Comparison of ENCODE assay signal across 1 cellular context in the genomic region with DNA sequence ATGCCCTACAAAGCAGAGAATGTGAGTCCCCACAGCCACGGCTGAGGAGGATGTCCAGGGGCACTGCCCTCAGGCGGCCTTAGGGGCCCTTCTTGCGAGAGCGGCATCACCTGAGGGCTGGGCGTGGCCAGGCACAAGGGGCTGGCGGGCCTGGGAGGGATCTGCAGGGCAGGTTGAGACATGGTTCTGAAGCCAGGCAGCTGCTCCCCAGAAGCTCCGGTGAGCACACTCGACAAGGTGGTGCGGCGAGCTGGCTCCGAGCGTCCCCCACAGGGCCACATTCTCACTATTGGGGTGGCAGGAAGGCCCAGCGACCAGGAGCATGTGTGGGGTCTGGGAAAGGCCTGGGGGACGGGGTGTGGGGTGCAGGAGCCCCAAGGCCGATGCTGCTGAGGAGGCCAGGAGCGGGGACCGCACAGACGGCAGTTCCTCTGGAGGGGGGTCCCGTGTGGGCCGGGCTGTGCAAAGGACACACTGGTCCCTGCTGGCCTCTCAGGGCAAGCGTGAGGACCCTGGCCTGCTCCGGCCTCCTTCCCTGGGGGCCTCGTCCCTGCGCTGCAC.
TF ChIP-seq lines count a peak whose summit lies in the region.

No MANE protein-coding gene starts in this region.

TF ChIP-seq in H1, 55 proteins besides CTCF, POLR2A, EP300 and RAD21 (continued from another document):
- TF ChIP-seq HDAC2 (IDR thresholded peaks at IDR 0.05; ENCODE audit: borderline replicate concordance in 1 of 2, low read depth in 2 of 2, low read length in 2 of 2) (no peak), PHF8 (conservative IDR thresholded peaks at IDR 0.05; ENCODE audit: low read depth, low read length) (no peak), SIN3A (conservative IDR thresholded peaks at IDR 0.05 in 1 of 2, IDR thresholded peaks at IDR 0.05 in 1 of 2; ENCODE audit: low read depth in 1 of 2, low read length in 2 of 2) (no peak), CHD2 (IDR thresholded peaks at IDR 0.05; ENCODE audit: low read length) (no peak), POU5F1 (IDR thresholded peaks at IDR 0.05; ENCODE audit: low read depth, low read length) (no peak), TBP (IDR thresholded peaks at IDR 0.05; ENCODE audit: low read depth, low read length) (no peak), ASH2L (IDR thresholded peaks at IDR 0.05; ENCODE audit: low read length) (no peak), SUZ12 (IDR thresholded peaks at IDR 0.05; ENCODE audit: low read length) (no peak)
- TF ChIP-seq, protein P1, sequence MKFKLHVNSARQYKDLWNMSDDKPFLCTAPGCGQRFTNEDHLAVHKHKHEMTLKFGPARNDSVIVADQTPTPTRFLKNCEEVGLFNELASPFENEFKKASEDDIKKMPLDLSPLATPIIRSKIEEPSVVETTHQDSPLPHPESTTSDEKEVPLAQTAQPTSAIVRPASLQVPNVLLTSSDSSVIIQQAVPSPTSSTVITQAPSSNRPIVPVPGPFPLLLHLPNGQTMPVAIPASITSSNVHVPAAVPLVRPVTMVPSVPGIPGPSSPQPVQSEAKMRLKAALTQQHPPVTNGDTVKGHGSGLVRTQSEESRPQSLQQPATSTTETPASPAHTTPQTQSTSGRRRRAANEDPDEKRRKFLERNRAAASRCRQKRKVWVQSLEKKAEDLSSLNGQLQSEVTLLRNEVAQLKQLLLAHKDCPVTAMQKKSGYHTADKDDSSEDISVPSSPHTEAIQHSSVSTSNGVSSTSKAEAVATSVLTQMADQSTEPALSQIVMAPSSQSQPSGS (IDR thresholded peaks at IDR 0.05; ENCODE audit: low read length) = no peak
